In genomic region chr12:54680374-54680773, GRCh38 we compare ENCODE assay signal across 10 cellular contexts. TPM values are rescaled to one million over a fixed set of nuclear protein-coding genes. Genes with fewer than 3 reads are reported as not detected.
DNase-seq lines count a peak whose midpoint lies in the region; ATAC-seq and TF ChIP-seq lines count a peak whose summit lies in the region.
"Had no signal": no experiment of that assay in that cellular context is flagged by ENCODE, and none has a peak within 500 bp of the region (broad histone marks: within the 10 kb centered on the region; RNA-seq: fewer than 3 reads in every experiment).

No MANE protein-coding gene starts in this region.

- no peak for TF ChIP-seq EP300 in gastroesophageal sphincter (IDR thresholded peaks at IDR 0.05)

- H3K36me3 Mint-ChIP-seq in activated naive CD8-positive, alpha-beta T cell treated with anti-CD3 and anti-CD28 coated beads for 36 hours: no peaks in the 10 kb centered on the region

- no peaks in the 10 kb centered on the region for H3K36me3 ChIP-seq in mesendoderm (ENCODE audit: control insufficient read depth, insufficient read depth, low read length)
- H3K36me3 ChIP-seq in gastroesophageal sphincter: no peaks in the 10 kb centered on the region

- H3K9me3 Mint-ChIP-seq in activated naive CD8-positive, alpha-beta T cell treated with anti-CD3 and anti-CD28 coated beads for 36 hours: no peaks in the 10 kb centered on the region

- H3K9ac ChIP-seq in mesendoderm (ENCODE audit: low read length): no peak overlapping the region

- no peaks in the 10 kb centered on the region for H3K4me1 Mint-ChIP-seq in activated naive CD8-positive, alpha-beta T cell treated with anti-CD3 and anti-CD28 coated beads for 36 hours

- no peaks in the 10 kb centered on the region for H3K79me2 ChIP-seq in mesendoderm (ENCODE audit: control insufficient read depth, insufficient read depth, low read length)

- H3K18ac ChIP-seq in mesendoderm (ENCODE audit: low read length): no peak overlapping the region

- H2BK120ac ChIP-seq in mesendoderm (ENCODE audit: low read depth, low read length): no peak overlapping the region

- H3K27me3 Mint-ChIP-seq in activated naive CD8-positive, alpha-beta T cell treated with anti-CD3 and anti-CD28 coated beads for 36 hours: peaks cover 60% of the 10 kb centered on the region

- peak overlapping the region; percentile 6 for H3K56ac ChIP-seq in mesendoderm (ENCODE audit: low read length)

- H2BK5ac ChIP-seq in mesendoderm (ENCODE audit: low read length): no peak overlapping the region

- H2AK5ac ChIP-seq in mesendoderm (ENCODE audit: low read length): no peak overlapping the region

- H3K9me3 ChIP-seq in gastroesophageal sphincter: no peaks in the 10 kb centered on the region

- no peak overlapping the region for H3K4ac ChIP-seq in mesendoderm (ENCODE audit: low read depth, low read length)

- H3K23ac ChIP-seq in mesendoderm (ENCODE audit: low read length): no peak overlapping the region

- no peak overlapping the region for H4K8ac ChIP-seq in mesendoderm (ENCODE audit: low read depth, low read length)

- H3K4me1 ChIP-seq in mesendoderm (ENCODE audit: control insufficient read depth, low read depth, low read length): peaks cover 24% of the 10 kb centered on the region
- no peaks in the 10 kb centered on the region for H3K4me1 ChIP-seq in gastroesophageal sphincter

- H4K5ac ChIP-seq in mesendoderm (ENCODE audit: low read length): no peak overlapping the region

- TF ChIP-seq POLR2A in gastroesophageal sphincter (IDR thresholded peaks at IDR 0.05): no peak

- no CpG with 5 or more reads among the region's 3 CpGs for WGBS in mesendoderm (ENCODE audit: extremely low coverage, insufficient coverage, low lambda C conversion rate)
- 38 to 43% methylated on average over 3 of the region's 3 CpGs for WGBS in gastroesophageal sphincter (ENCODE audit: low coverage in 1 of 2), 2 donors

- no peak overlapping the region for H3K27ac Mint-ChIP-seq in activated naive CD8-positive, alpha-beta T cell treated with anti-CD3 and anti-CD28 coated beads for 36 hours

- peak; percentile 76 for ATAC-seq in GM21576 (IDR thresholded peaks at IDR 0.05; ENCODE audit: unreplicated experiment)
- ATAC-seq in gastroesophageal sphincter: no peak

- H2BK15ac ChIP-seq in mesendoderm (replicated peaks; ENCODE audit: low read depth): no peak overlapping the region

- H3K27me3 ChIP-seq in mesendoderm (ENCODE audit: insufficient read depth, low read length, poor library complexity) (no peaks in the 10 kb centered on the region), gastroesophageal sphincter (peaks cover 47% of the 10 kb centered on the region)

- peak in 1 of 4 experiments; percentile 10 for TF ChIP-seq CTCF in gastroesophageal sphincter (IDR thresholded peaks at IDR 0.05)

- H3K4me3 ChIP-seq in mesendoderm (ENCODE audit: low read length) (no peak overlapping the region), gastroesophageal sphincter (no peak overlapping the region)
- H3K4me3 ChIP-seq: SK-N-MC had no signal

- DNase-seq in EH (ENCODE audit: low read depth) (peak; percentile 11), M059J (ENCODE audit: low read depth) (peak; percentile 2), mesendoderm (peak; percentile 82), caudate nucleus (lab: John Stamatoyannopoulos, UW) (no peak), NCI-H2081 treated with DMSO at 0.1 percent for 48 hours (lab: John Stamatoyannopoulos, UW) (no peak)
- peak; percentile 18 for DNase-seq in activated naive CD8-positive, alpha-beta T cell treated with anti-CD3 and anti-CD28 coated beads for 36 hours

- H3K27ac ChIP-seq in mesendoderm (ENCODE audit: low read depth, low read length): no peak overlapping the region
- no peak overlapping the region for H3K27ac ChIP-seq in caudate nucleus (ENCODE audit: low read depth, low read length)
- no peak overlapping the region for H3K27ac ChIP-seq in gastroesophageal sphincter
- H3K27ac ChIP-seq: SK-N-MC had no signal

- no peak overlapping the region for H3K4me3 Mint-ChIP-seq in activated naive CD8-positive, alpha-beta T cell treated with anti-CD3 and anti-CD28 coated beads for 36 hours

- H3K79me1 ChIP-seq in mesendoderm (ENCODE audit: low read length): no peaks in the 10 kb centered on the region

- no peak overlapping the region for H3K4me2 ChIP-seq in mesendoderm (ENCODE audit: low read length)

RNA-seq across cellular contexts. Expression of gene DCD, which starts 32.2 kb away (rescaled TPM):
- total RNA-seq in M059J (2014; rRNA removed; shearing (Covaris generic)): not detected in 2 replicates
- not detected for total RNA-seq in activated naive CD8-positive, alpha-beta T cell treated with anti-CD3 and anti-CD28 coated beads for 36 hours
- not detected for polyA plus RNA-seq in mesendoderm (2013, experiment 1 of 2)
- not detected for polyA plus RNA-seq in mesendoderm (2013, experiment 2 of 2)
- total RNA-seq in gastroesophageal sphincter: not detected
- total RNA-seq: mononuclear cell had no signal

RNA-seq across cellular contexts. Expression of gene LACRT, which starts 45.7 kb away (rescaled TPM):
- not detected in 2 replicates for total RNA-seq in M059J (2014; rRNA removed; shearing (Covaris generic))
- total RNA-seq in activated naive CD8-positive, alpha-beta T cell treated with anti-CD3 and anti-CD28 coated beads for 36 hours: not detected
- polyA plus RNA-seq in mesendoderm (2013, experiment 1 of 2): not detected
- polyA plus RNA-seq in mesendoderm (2013, experiment 2 of 2): not detected
- not detected for total RNA-seq in gastroesophageal sphincter
- total RNA-seq: mononuclear cell had no signal

Comparison
In these comparisons a context has a peak if more than half of its experiments do, and no peak if none do; other contexts are left out.
1. DNase-seq: peak in EH (single experiment), M059J (single experiment), activated naive CD8-positive, alpha-beta T cell treated with anti-CD3 and anti-CD28 coated beads for 36 hours (single experiment) and mesendoderm (single experiment); none in caudate nucleus (0 of 61) and NCI-H2081 treated with DMSO at 0.1 percent for 48 hours (single experiment).